In the genomic region with DNA sequence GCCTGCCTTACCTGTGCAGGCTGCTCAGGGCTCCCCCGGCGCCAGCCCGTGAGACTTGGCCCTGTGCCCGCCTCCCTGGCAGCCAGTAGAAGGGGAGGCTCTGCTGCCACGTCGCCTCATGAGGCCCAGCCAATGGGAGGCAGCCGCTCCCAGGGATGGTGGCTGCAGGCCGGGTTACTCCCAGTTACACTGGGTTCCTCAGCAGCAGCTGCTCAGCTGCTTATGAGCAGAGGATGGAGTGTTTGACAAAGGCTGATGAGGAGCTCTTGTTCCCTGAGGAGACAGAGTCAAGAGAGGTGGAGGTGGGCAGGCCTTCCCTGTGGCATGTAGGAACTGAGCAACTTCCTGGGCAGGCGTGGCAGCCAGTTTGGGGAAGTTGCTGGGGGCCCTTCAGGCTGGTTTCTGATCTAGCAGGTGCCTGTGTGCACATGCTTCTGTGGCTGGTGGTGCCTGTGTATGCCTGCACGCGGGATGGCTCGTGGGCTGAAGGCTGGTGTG, we compare ENCODE assay signal across 9 cellular contexts. TPM values are rescaled to one million over a fixed set of nuclear protein-coding genes. Genes with fewer than 3 reads are reported as not detected.
DNase-seq lines count a peak whose midpoint lies in the region; ATAC-seq, FAIRE-seq and TF ChIP-seq lines count a peak whose summit lies in the region.
"Had no signal": no experiment of that assay in that cellular context is flagged by ENCODE, and none has a peak within 500 bp of the region (broad histone marks: within the 10 kb centered on the region; RNA-seq: fewer than 3 reads in every experiment).

No MANE protein-coding gene starts in this region.

- peak; percentile 71 for ATAC-seq in activated CD4-positive, alpha-beta T cell treated with anti-CD3 and anti-CD28 coated beads for 36 hours
- ATAC-seq in HG02763 (IDR thresholded peaks at IDR 0.05; ENCODE audit: unreplicated experiment) = peak; percentile 51
- ATAC-seq in activated naive CD8-positive, alpha-beta T cell treated with anti-CD3 and anti-CD28 coated beads, Interleukin-2, amount 10 ng/mL, durations not matched to agents 7 days and 5 days (ENCODE audit: low read depth) = peak; percentile 65
- ATAC-seq in naive B cell (ENCODE audit: low read depth in 2 of 2) = peak; percentile 97 to 99

- POLR2A ChIA-PET in activated CD4-positive, alpha-beta T cell treated with anti-CD3 and anti-CD28 coated beads for 36 hours (lab: Charles Lee) = interaction anchor here (0.5 to 0.6 kb wide), 2 partner anchors 83 to 481 kb away, joined by 3 to 11 read pairs; no protein-coding TSS in a partner anchor
- POLR2A ChIA-PET in activated naive CD8-positive, alpha-beta T cell treated with anti-CD3 and anti-CD28 coated beads, Interleukin-2, amount 10 ng/mL, durations not matched to agents 7 days and 5 days (lab: Charles Lee) = interaction anchor here (1.3 to 1.7 kb wide), 2 partner anchors 35 to 79 kb away, joined by 4 to 5 read pairs; no protein-coding TSS in a partner anchor

- no peak overlapping the region for H3K4me3 ChIP-seq in foreskin fibroblast (ENCODE audit: low read depth in 1 of 2, low read length in 2 of 2)
- H3K4me3 ChIP-seq: SJSA1 had no signal

- peaks cover 39% of the 10 kb centered on the region for H3K36me3 Mint-ChIP-seq in activated CD4-positive, alpha-beta T cell treated with anti-CD3 and anti-CD28 coated beads for 36 hours (ENCODE audit: low read depth)
- peaks cover 7% of the 10 kb centered on the region for H3K36me3 Mint-ChIP-seq in activated naive CD8-positive, alpha-beta T cell treated with anti-CD3 and anti-CD28 coated beads, Interleukin-2, amount 10 ng/mL, durations not matched to agents 7 days and 5 days
- H3K36me3 Mint-ChIP-seq in naive B cell = no peaks in the 10 kb centered on the region

- H3K4me3 Mint-ChIP-seq in activated CD4-positive, alpha-beta T cell treated with anti-CD3 and anti-CD28 coated beads for 36 hours = peak overlapping the region; percentile 47
- peak overlapping the region; percentile 66 for H3K4me3 Mint-ChIP-seq in activated naive CD8-positive, alpha-beta T cell treated with anti-CD3 and anti-CD28 coated beads, Interleukin-2, amount 10 ng/mL, durations not matched to agents 7 days and 5 days
- peak overlapping the region; percentile 58 to 87 (median 70) for H3K4me3 Mint-ChIP-seq in naive B cell

- H3K27me3 Mint-ChIP-seq in activated CD4-positive, alpha-beta T cell treated with anti-CD3 and anti-CD28 coated beads for 36 hours = no peaks in the 10 kb centered on the region
- H3K27me3 Mint-ChIP-seq in activated naive CD8-positive, alpha-beta T cell treated with anti-CD3 and anti-CD28 coated beads, Interleukin-2, amount 10 ng/mL, durations not matched to agents 7 days and 5 days = no peaks in the 10 kb centered on the region
- H3K27me3 Mint-ChIP-seq in naive B cell = no peaks in the 10 kb centered on the region

- H3K9me3 Mint-ChIP-seq in activated CD4-positive, alpha-beta T cell treated with anti-CD3 and anti-CD28 coated beads for 36 hours (ENCODE audit: low read depth) = no peaks in the 10 kb centered on the region
- H3K9me3 Mint-ChIP-seq in activated naive CD8-positive, alpha-beta T cell treated with anti-CD3 and anti-CD28 coated beads, Interleukin-2, amount 10 ng/mL, durations not matched to agents 7 days and 5 days = no peaks in the 10 kb centered on the region
- H3K9me3 Mint-ChIP-seq in naive B cell = no peaks in the 10 kb centered on the region

- intact Hi-C loops in activated CD4-positive, alpha-beta T cell treated with anti-CD3 and anti-CD28 coated beads for 36 hours (cut with DNase I, micrococcal nuclease) = no loop called here

- H3K27ac Mint-ChIP-seq in activated CD4-positive, alpha-beta T cell treated with anti-CD3 and anti-CD28 coated beads for 36 hours = no peak overlapping the region
- H3K27ac Mint-ChIP-seq in activated naive CD8-positive, alpha-beta T cell treated with anti-CD3 and anti-CD28 coated beads, Interleukin-2, amount 10 ng/mL, durations not matched to agents 7 days and 5 days = peak overlapping the region; percentile 84
- peak overlapping the region; percentile 56 to 89 (median 84) for H3K27ac Mint-ChIP-seq in naive B cell

- no peak for TF ChIP-seq CTCF in foreskin fibroblast (IDR thresholded peaks at IDR 0.05; ENCODE audit: low read depth, low read length)

- CTCF ChIA-PET in activated CD4-positive, alpha-beta T cell treated with anti-CD3 and anti-CD28 coated beads for 36 hours (lab: Charles Lee) = interaction anchor here (0.9 to 1.5 kb wide), 2 partner anchors 11 to 49 kb away, joined by 3 to 5 read pairs; no protein-coding TSS in a partner anchor

- peaks cover 35% of the 10 kb centered on the region for H3K4me1 Mint-ChIP-seq in activated CD4-positive, alpha-beta T cell treated with anti-CD3 and anti-CD28 coated beads for 36 hours
- peaks cover 14% of the 10 kb centered on the region for H3K4me1 Mint-ChIP-seq in activated naive CD8-positive, alpha-beta T cell treated with anti-CD3 and anti-CD28 coated beads, Interleukin-2, amount 10 ng/mL, durations not matched to agents 7 days and 5 days
- peaks cover 46 to 58% (median 49%) of the 10 kb centered on the region in 3 donors for H3K4me1 Mint-ChIP-seq in naive B cell

- no peak for FAIRE-seq in RCC 7860 (lab: Jason Lieb, UNC)

- DNase-seq in activated CD4-positive, alpha-beta T cell treated with anti-CD3 and anti-CD28 coated beads for 36 hours = peak; percentile 74
- no peak for DNase-seq in activated CD4-positive, alpha-beta T cell treated with anti-CD3 and anti-CD28 coated beads for 1 hour
- DNase-seq in NCI-H2171 treated with DMSO at 0.1 percent for 48 hours (lab: John Stamatoyannopoulos, UW) (peak; percentile 96), naive B cell (peak; percentile 76), foreskin fibroblast (no peak), RCC 7860 (ENCODE audit: low spot score) (no peak)
- peak; percentile 54 for DNase-seq in activated naive CD8-positive, alpha-beta T cell treated with anti-CD3 and anti-CD28 coated beads, Interleukin-2, amount 10 ng/mL, durations not matched to agents 7 days and 5 days

RNA-seq across cellular contexts. Expression of a gene that starts 5.6 kb away (rescaled TPM):
- total RNA-seq in activated CD4-positive, alpha-beta T cell treated with anti-CD3 and anti-CD28 coated beads for 36 hours = 10 to 100 TPM in 1 of 2 experiments, 1 to 10 TPM in 1; 8.8 to 12.8 TPM
- total RNA-seq in activated naive CD8-positive, alpha-beta T cell treated with anti-CD3 and anti-CD28 coated beads, Interleukin-2, amount 10 ng/mL, durations not matched to agents 7 days and 5 days = 1 to 10 TPM; 1.9 to 2.7 TPM
- polyA plus RNA-seq in naive B cell (ENCODE audit: low read depth in 6 of 6) = under 1 TPM in 5 of 6 donors, not detected in 1; 0.43 to 0.79 (median 0.65) TPM

RNA-seq across cellular contexts. Expression of a gene that starts 58.8 kb away (rescaled TPM):
- under 1 TPM; 0.11 to 0.16 TPM for total RNA-seq in activated CD4-positive, alpha-beta T cell treated with anti-CD3 and anti-CD28 coated beads for 36 hours
- under 1 TPM in 1 of 2 experiments, not detected in 1; 0.34 TPM for total RNA-seq in activated naive CD8-positive, alpha-beta T cell treated with anti-CD3 and anti-CD28 coated beads, Interleukin-2, amount 10 ng/mL, durations not matched to agents 7 days and 5 days
- polyA plus RNA-seq in naive B cell (ENCODE audit: low read depth in 6 of 6) = under 1 TPM in 2 of 6 donors, not detected in 4; 0.12 to 0.36 TPM

Comparison
In these comparisons a context has a peak if more than half of its experiments do, and no peak if none do; other contexts are left out.
1. DNase-seq: peak in activated CD4-positive, alpha-beta T cell treated with anti-CD3 and anti-CD28 coated beads for 36 hours (single experiment), NCI-H2171 treated with DMSO at 0.1 percent for 48 hours (single experiment), activated naive CD8-positive, alpha-beta T cell treated with anti-CD3 and anti-CD28 coated beads, Interleukin-2, amount 10 ng/mL, durations not matched to agents 7 days and 5 days (single experiment) and naive B cell (single experiment); none in activated CD4-positive, alpha-beta T cell treated with anti-CD3 and anti-CD28 coated beads for 1 hour (single experiment), foreskin fibroblast (0 of 2) and RCC 7860 (single experiment).
2. Peak in every context shown above with its lines, with median percentiles within 50 percentile points of each other: ATAC-seq and H3K4me3 Mint-ChIP-seq.